8 cellular contexts compared by ENCODE assay signal in genomic region chr7:4642468-4643203, GRCh38. TPM values are rescaled to one million over a fixed set of nuclear protein-coding genes. Genes with fewer than 3 reads are reported as not detected.
DNase-seq lines count a peak whose midpoint lies in the region; ATAC-seq and TF ChIP-seq lines count a peak whose summit lies in the region.

No MANE protein-coding gene starts in this region.

- no peak for DNase-seq in BE2C
- DNase-seq in cardiac fibroblast (ENCODE audit: low read depth in 2 of 2), result no peak
- DNase-seq in T-helper 9 cell, result no peak
- DNase-seq in NCI-H1417 treated with DMSO at 0.1 percent for 48 hours (lab: John Stamatoyannopoulos, UW), result no peak
- DNase-seq in SJCRH30, result no peak

- no peaks in the 10 kb centered on the region for H3K27me3 ChIP-seq in BE2C
- no peaks in the 10 kb centered on the region for H3K27me3 ChIP-seq in muscle layer of colon (ENCODE audit: control insufficient read depth in 1 of 2, insufficient read depth in 2 of 2, low read length in 2 of 2)
- no peaks in the 10 kb centered on the region for H3K27me3 ChIP-seq in SJCRH30

- H3K9me3 Mint-ChIP-seq in IgD-negative memory B cell, result no peaks in the 10 kb centered on the region

- H3K4me3 ChIP-seq in BE2C (ENCODE audit: low read depth, low read length) (peak overlapping the region; percentile 55), cardiac fibroblast (replicated peaks in 1 of 2; ENCODE audit: low read depth in 2 of 2, low read length in 2 of 2) (peak overlapping the region; percentile 62 to 68), muscle layer of colon (ENCODE audit: low read depth in 1 of 2, low read length in 2 of 2) (peak overlapping the region; percentile 73 to 80), SJCRH30 (no peak overlapping the region)

- peak overlapping the region; percentile 80 to 95 (median 87) for H3K4me3 Mint-ChIP-seq in IgD-negative memory B cell

- H3K4me1 Mint-ChIP-seq in IgD-negative memory B cell, result peaks cover 0 to 6% (median 5%) of the 10 kb centered on the region in 3 donors

- H3K4me1 ChIP-seq in BE2C (no peaks in the 10 kb centered on the region), muscle layer of colon (ENCODE audit: insufficient read depth, low read length) (peaks cover 4% of the 10 kb centered on the region), SJCRH30 (no peaks in the 10 kb centered on the region)

- H3K9ac ChIP-seq in muscle layer of colon (ENCODE audit: low read length), result no peak overlapping the region

- no peak for ATAC-seq in GM21737 (IDR thresholded peaks at IDR 0.05; ENCODE audit: unreplicated experiment)

- H3K27me3 Mint-ChIP-seq in IgD-negative memory B cell, result no peaks in the 10 kb centered on the region

- H3K36me3 Mint-ChIP-seq in IgD-negative memory B cell, result no peaks in the 10 kb centered on the region

- H3K27ac Mint-ChIP-seq in IgD-negative memory B cell, result peak overlapping the region; percentile 87 to 97 (median 97)

- H3K27ac ChIP-seq in muscle layer of colon (ENCODE audit: low read depth, low read length), result peak overlapping the region; percentile 98
- H3K27ac ChIP-seq in SJCRH30, result no peak overlapping the region

- H3K36me3 ChIP-seq in BE2C (no peaks in the 10 kb centered on the region), muscle layer of colon (ENCODE audit: insufficient read depth, low read length) (no peaks in the 10 kb centered on the region), SJCRH30 (no peaks in the 10 kb centered on the region)

- H3K9me3 ChIP-seq in BE2C, result peaks cover 6% of the 10 kb centered on the region
- no peaks in the 10 kb centered on the region for H3K9me3 ChIP-seq in muscle layer of colon (ENCODE audit: low read length)
- H3K9me3 ChIP-seq in SJCRH30 (replicated peaks), result no peaks in the 10 kb centered on the region

- no peak for TF ChIP-seq CTCF in BE2C (IDR thresholded peaks at IDR 0.05; ENCODE audit: low read depth, low read length)
- TF ChIP-seq CTCF in cardiac fibroblast (IDR thresholded peaks at IDR 0.05; ENCODE audit: low read depth, low read length), result no peak

RNA-seq across cellular contexts. Expression of gene FOXK1, which starts 39.5 kb away (rescaled TPM):
- polyA plus RNA-seq in BE2C (2012; ENCODE audit: insufficient read depth, insufficient read length, low read depth), result 26.0 TPM
- polyA plus RNA-seq in IgD-negative memory B cell, result 2.3 TPM
- 22.1 and 23.4 TPM in 2 replicates for total RNA-seq in SJCRH30 (2014; rRNA removed; shearing (Covaris generic))
